8 cellular contexts compared by ENCODE assay signal in the genomic region with DNA sequence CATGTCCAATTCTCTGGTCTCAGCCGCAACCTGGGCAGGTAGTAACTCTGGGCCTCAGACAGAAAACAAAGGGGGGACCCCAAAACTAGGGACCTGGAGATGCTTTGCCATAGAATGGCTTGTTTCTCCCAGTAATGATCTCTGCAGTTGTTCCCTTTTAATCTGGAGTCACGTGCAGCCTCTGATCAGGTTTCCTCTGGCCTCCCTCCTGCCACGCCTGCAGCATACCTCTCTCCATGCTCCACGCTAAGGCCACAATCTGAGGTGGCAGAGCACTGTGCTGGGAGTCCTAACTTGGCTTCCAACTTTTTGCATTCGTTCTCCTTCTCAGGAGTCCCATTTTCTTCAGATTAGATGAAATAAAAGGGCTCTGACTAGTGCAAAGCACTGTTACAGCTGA. TPM values are rescaled to one million over a fixed set of nuclear protein-coding genes. Genes with fewer than 3 reads are reported as not detected.
DNase-seq lines count a peak whose midpoint lies in the region; ATAC-seq and TF ChIP-seq lines count a peak whose summit lies in the region.

No MANE protein-coding gene starts in this region.

- DNase-seq in GM23248 (peak; percentile 37), PC-3 (peak; percentile 42), endodermal cell (no peak), middle frontal gyrus (ENCODE audit: extremely low spot score, low spot score) (no peak)
- DNase-seq in activated CD8-positive, alpha-beta memory T cell treated with anti-CD3 and anti-CD28 coated beads for 24 hours: no peak
- no peak for DNase-seq in activated CD4-positive, alpha-beta T cell treated with anti-CD3 and anti-CD28 coated beads, Interleukin-2, amount 50 U/mL, for 1 hour

- H3K27me3 Mint-ChIP-seq in endodermal cell (ENCODE audit: insufficient read depth): peaks cover 6% of the 10 kb centered on the region

- intact Hi-C loops in PC-3 (cut with micrococcal nuclease): no loop called here

- ATAC-seq in PC-3 (peak; percentile 56), GM18861 (IDR thresholded peaks at IDR 0.05; ENCODE audit: unreplicated experiment) (no peak)

- H3K4me2 ChIP-seq in GM23248 (ENCODE audit: unreplicated experiment) (peak overlapping the region; percentile 89), PC-3 (ENCODE audit: low read length) (peak overlapping the region; percentile 98)

- WGBS in GM23248 (ENCODE audit: low coverage in 1 of 2, low lambda C conversion rate in 2 of 2, missing lambda C conversion rate in 2 of 2), 2 experiments: 45 to 57% methylated on average over 4 to 5 of the region's 5 CpGs
- WGBS in endodermal cell (ENCODE audit: insufficient coverage in 1 of 2, insufficient read length in 1 of 2), 2 experiments: 69 to 77% methylated on average over 3 to 4 of the region's 5 CpGs

- peaks cover 33% of the 10 kb centered on the region for H4K20me1 ChIP-seq in GM23248 (ENCODE audit: insufficient read depth)
- H4K20me1 ChIP-seq in PC-3 (ENCODE audit: low read length): peaks cover 63% of the 10 kb centered on the region

- peak overlapping the region; percentile 79 for H3K27ac ChIP-seq in GM23248
- no peak overlapping the region for H3K27ac ChIP-seq in PC-3 (ENCODE audit: low read length)
- no peak overlapping the region for H3K27ac ChIP-seq in endodermal cell (ENCODE audit: low read depth, low read length)
- no peak overlapping the region for H3K27ac ChIP-seq in muscle layer of duodenum (ENCODE audit: low read length)

- H2AFZ ChIP-seq in GM23248 (no peak overlapping the region), PC-3 (ENCODE audit: low read length) (no peak overlapping the region)

- CTCF ChIA-PET in PC-3 (lab: Charles Lee): interaction anchor here (0.9 kb wide), 1 partner anchor 31 kb away, joined by 3 read pairs; no protein-coding TSS in a partner anchor

- POLR2A ChIA-PET in PC-3 (lab: Charles Lee; ENCODE audit: unreplicated experiment): no interaction called here

- no TSS peak for BruUV-seq in PC-3 (replicated peaks; lab: Mats Ljungman, UMichigan)

- H3K36me3 Mint-ChIP-seq in endodermal cell (ENCODE audit: low read depth): peaks cover 57% of the 10 kb centered on the region

- H3K9me3 ChIP-seq in GM23248 (ENCODE audit: low read depth): no peaks in the 10 kb centered on the region
- no peaks in the 10 kb centered on the region for H3K9me3 ChIP-seq in PC-3 (ENCODE audit: low read length)
- no peaks in the 10 kb centered on the region for H3K9me3 ChIP-seq in endodermal cell (ENCODE audit: control insufficient read depth, low read length)
- H3K9me3 ChIP-seq in muscle layer of duodenum (ENCODE audit: control insufficient read depth in 1 of 2, low read length in 2 of 2): no peaks in the 10 kb centered on the region

- H3K4me1 Mint-ChIP-seq in endodermal cell: peaks cover 35% of the 10 kb centered on the region

- H3K4me3 ChIP-seq in GM23248 (peak overlapping the region; percentile 98), PC-3 (ENCODE audit: low read length) (peak overlapping the region; percentile 92), endodermal cell (ENCODE audit: low read length) (peak overlapping the region; percentile 85), muscle layer of duodenum (ENCODE audit: low read depth in 1 of 2, low read length in 2 of 2) (peak overlapping the region; percentile 79 to 82)

- peak overlapping the region; percentile 97 for H3K9ac ChIP-seq in GM23248
- H3K9ac ChIP-seq in PC-3 (ENCODE audit: low read length): peak overlapping the region; percentile 97
- H3K9ac ChIP-seq in endodermal cell (ENCODE audit: extremely low read depth, low read length, poor library complexity, severe bottlenecking): peak overlapping the region; percentile 90

- H3K79me2 ChIP-seq in GM23248 (ENCODE audit: insufficient read depth) (peaks cover 66% of the 10 kb centered on the region), PC-3 (ENCODE audit: low read length) (peaks cover 70% of the 10 kb centered on the region)

- peak overlapping the region; percentile 87 for H3K4me3 Mint-ChIP-seq in endodermal cell

- H3K27me3 ChIP-seq in GM23248 (replicated peaks; ENCODE audit: insufficient read depth) (no peaks in the 10 kb centered on the region), PC-3 (ENCODE audit: low read length) (no peaks in the 10 kb centered on the region), endodermal cell (ENCODE audit: control insufficient read depth, insufficient read depth, low read length, poor library complexity, severe bottlenecking) (no peaks in the 10 kb centered on the region), muscle layer of duodenum (ENCODE audit: low read depth, low read length) (no peaks in the 10 kb centered on the region)

- in situ Hi-C loops in GM23248 (cut with MboI): no loop called here

- H3F3A ChIP-seq in GM23248 (ENCODE audit: insufficient read depth): peaks cover 22% of the 10 kb centered on the region; the same call in 1 of the 2 replicates
- H3F3A ChIP-seq in PC-3 (ENCODE audit: low read length, unreplicated experiment): no peaks in the 10 kb centered on the region

- H3K9me2 ChIP-seq in GM23248 (ENCODE audit: insufficient read depth): no peaks in the 10 kb centered on the region
- H3K9me2 ChIP-seq in PC-3 (replicated peaks; ENCODE audit: low read length): no peaks in the 10 kb centered on the region

- TF ChIP-seq CTCF in PC-3 (conservative IDR thresholded peaks at IDR 0.05; ENCODE audit: low read depth, low read length) (no peak), endodermal cell (conservative IDR thresholded peaks at IDR 0.05) (no peak)

- peaks cover 38% of the 10 kb centered on the region for H3K36me3 ChIP-seq in GM23248 (ENCODE audit: low read depth)
- H3K36me3 ChIP-seq in PC-3 (ENCODE audit: low read depth, low read length): peaks cover 41% of the 10 kb centered on the region
- peaks cover 56% of the 10 kb centered on the region for H3K36me3 ChIP-seq in endodermal cell (ENCODE audit: control insufficient read depth, insufficient read depth, low read length)
- peaks cover 31 to 34% of the 10 kb centered on the region in 2 donors for H3K36me3 ChIP-seq in muscle layer of duodenum (ENCODE audit: control insufficient read depth in 1 of 2, insufficient read depth in 2 of 2, low read length in 2 of 2)

- no peaks in the 10 kb centered on the region for H3K9me3 Mint-ChIP-seq in endodermal cell

- no peak overlapping the region for H3K27ac Mint-ChIP-seq in endodermal cell

- peaks cover 23% of the 10 kb centered on the region for H3K4me1 ChIP-seq in GM23248 (ENCODE audit: insufficient read depth)
- H3K4me1 ChIP-seq in PC-3 (ENCODE audit: insufficient read depth, low read length): peaks cover 19% of the 10 kb centered on the region
- peaks cover 1% of the 10 kb centered on the region for H3K4me1 ChIP-seq in endodermal cell (ENCODE audit: control insufficient read depth, insufficient read depth, low read length)
- peaks cover 5 to 29% of the 10 kb centered on the region in 2 donors for H3K4me1 ChIP-seq in muscle layer of duodenum (ENCODE audit: control insufficient read depth in 1 of 2, insufficient read depth in 2 of 2, low read length in 2 of 2)

RNA-seq across cellular contexts. Expression of a gene that starts 1.9 kb away (rescaled TPM):
- total RNA-seq in GM23248 (2014; rRNA removed; shearing (Covaris generic)): 102 and 117 TPM in 2 replicates
- 92.9 and 94.8 TPM in 2 replicates for polyA plus RNA-seq in GM23248 (2016; fragmentation: Nextera tagmentation; extraction: Ambion mirVana)
- 136 and 187 TPM in 2 replicates for total RNA-seq in PC-3 (2014; rRNA removed)
- 100 to 1,000 TPM; 230 to 270 TPM for total RNA-seq in endodermal cell
- 153 TPM for polyA plus RNA-seq in endodermal cell (2013, experiment 1 of 2)
- polyA plus RNA-seq in endodermal cell (2013, experiment 2 of 2): 140 TPM

Comparison
In these comparisons a context has a peak if more than half of its experiments do, and no peak if none do; other contexts are left out.
1. DNase-seq: peak in GM23248 (single experiment) and PC-3 (single experiment); none in endodermal cell (single experiment), middle frontal gyrus (single experiment), activated CD8-positive, alpha-beta memory T cell treated with anti-CD3 and anti-CD28 coated beads for 24 hours (single experiment) and activated CD4-positive, alpha-beta T cell treated with anti-CD3 and anti-CD28 coated beads, Interleukin-2, amount 50 U/mL, for 1 hour (single experiment).
2. Peak in every context shown above with its lines, with median percentiles within 50 percentile points of each other: H3K4me3 ChIP-seq and H3K9ac ChIP-seq.